ENCODE assay signal across 25 cellular contexts in the genomic region with DNA sequence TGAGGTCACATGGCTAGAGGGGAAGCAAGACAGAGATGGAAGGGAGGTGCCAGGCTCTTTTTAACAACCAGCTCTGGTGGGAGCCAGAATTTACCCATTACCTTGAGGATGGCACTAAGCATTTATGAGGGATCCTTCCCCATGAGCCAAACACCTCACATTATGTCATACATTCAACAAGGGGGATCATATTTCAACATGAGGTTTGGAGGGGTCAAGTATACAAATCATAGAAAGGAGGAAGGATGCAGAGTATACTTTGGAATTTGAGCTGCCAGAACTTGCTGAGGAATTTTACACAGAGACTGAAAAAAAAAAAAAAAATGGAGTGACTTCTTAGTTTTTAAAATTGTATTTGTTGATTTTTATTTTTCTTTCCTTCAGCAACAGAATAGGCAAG.
DNase-seq lines count a peak whose midpoint lies in the region; ATAC-seq and TF ChIP-seq lines count a peak whose summit lies in the region.
"Had no signal": no experiment of that assay in that cellular context is flagged by ENCODE, and none has a peak within 500 bp of the region (broad histone marks: within the 10 kb centered on the region; RNA-seq: fewer than 3 reads in every experiment).

No MANE protein-coding gene starts in this region.

- no peak overlapping the region for H3K27ac ChIP-seq in HEK293 (ENCODE audit: extremely low read depth, low read depth, low read length)
- H3K27ac ChIP-seq in PC-3 (ENCODE audit: low read length), result no peak overlapping the region
- no peak overlapping the region for H3K27ac ChIP-seq in foreskin keratinocyte
- H3K27ac ChIP-seq: colonic mucosa, right atrium auricular region, tibial nerve had no signal

- ATAC-seq in PC-3 (no peak), foreskin keratinocyte (peak; percentile 82), GM18505 (IDR thresholded peaks at IDR 0.05; ENCODE audit: unreplicated experiment) (no peak), GM19452 (IDR thresholded peaks at IDR 0.05; ENCODE audit: unreplicated experiment) (no peak)
- ATAC-seq: left lobe of liver, Panc1, T-cell had no signal

- no peaks in the 10 kb centered on the region for H3K36me3 ChIP-seq in HEK293 (ENCODE audit: control insufficient read depth in 2 of 2, insufficient read depth in 1 of 2, low read length in 2 of 2)
- H3K36me3 ChIP-seq in PC-3 (ENCODE audit: low read depth, low read length), result no peaks in the 10 kb centered on the region
- H3K36me3 ChIP-seq: BE2C, colonic mucosa, right atrium auricular region, tibial nerve had no signal

- H3K9ac ChIP-seq in PC-3 (ENCODE audit: low read length), result no peak overlapping the region

- H3F3A ChIP-seq in PC-3 (ENCODE audit: low read length, unreplicated experiment), result no peaks in the 10 kb centered on the region

- no peak overlapping the region for H3K4me2 ChIP-seq in PC-3 (ENCODE audit: low read length)

- no peaks in the 10 kb centered on the region for H4K20me1 ChIP-seq in PC-3 (ENCODE audit: low read length)

- no peaks in the 10 kb centered on the region for H3K9me3 ChIP-seq in HEK293 (ENCODE audit: control insufficient read depth, insufficient read depth, low read depth, low read length)
- no peaks in the 10 kb centered on the region for H3K9me3 ChIP-seq in PC-3 (ENCODE audit: low read length)
- H3K9me3 ChIP-seq: BE2C, colonic mucosa, right atrium auricular region, tibial nerve had no signal

- H2AFZ ChIP-seq in PC-3 (ENCODE audit: low read length), result no peak overlapping the region

- intact Hi-C loops in PC-3 (cut with micrococcal nuclease), result no loop called here

- DNase-seq in DMS53 treated with DMSO at 0.1 percent for 48 hours (lab: John Stamatoyannopoulos, UW; ENCODE audit: unreplicated experiment) (peak; percentile 16), PC-3 (peak; percentile 20), foreskin keratinocyte (peak; percentile 54 to 78)
- no peak for DNase-seq in activated naive CD4-positive, alpha-beta T cell treated with Interleukin-2 at 50 U/mL for 16 hours
- DNase-seq: ACHN; activated B cell treated with CpG ODN at 0.5 μM for 24 hours; activated naive CD4-positive, alpha-beta T cell treated with anti-CD3 and anti-CD28 coated beads for 36 hours; amniotic stem cell; BE2C; colonic mucosa; effector CD8-positive, alpha-beta T cell; foreskin fibroblast; mesendoderm; NCI-H1105; NCI-H1930; NCI-H446; stimulated activated CD4-positive, alpha-beta T cell treated with anti-CD3 and anti-CD28 coated beads, Interleukin-2, amount 100 ng/mL, for 24 hours; T-cell had no signal

- H3K9me2 ChIP-seq in PC-3 (replicated peaks; ENCODE audit: low read length), result no peaks in the 10 kb centered on the region

- POLR2A ChIA-PET in HEK293 (lab: Yijun Ruan, JAX), result no interaction called here
- POLR2A ChIA-PET in PC-3 (lab: Charles Lee; ENCODE audit: unreplicated experiment), result no interaction called here

- TF ChIP-seq CTCF in HEK293 (tag by site-specific recombination; IDR thresholded peaks at IDR 0.05) (no peak), PC-3 (conservative IDR thresholded peaks at IDR 0.05; ENCODE audit: low read depth, low read length) (no peak), foreskin keratinocyte (conservative IDR thresholded peaks at IDR 0.05) (no peak)

- no peaks in the 10 kb centered on the region for H3K4me1 ChIP-seq in HEK293 (ENCODE audit: control insufficient read depth, insufficient read depth, low read length)
- H3K4me1 ChIP-seq in PC-3 (ENCODE audit: insufficient read depth, low read length), result 0 out of 2 replicates have a peak, but pooled peaks cover 6% of the 10 kb centered on the region
- peaks cover 4% of the 10 kb centered on the region for H3K4me1 ChIP-seq in foreskin keratinocyte
- H3K4me1 ChIP-seq: BE2C, colonic mucosa, right atrium auricular region, tibial nerve had no signal

- H3K27me3 ChIP-seq in PC-3 (ENCODE audit: low read length) (peaks cover 9% of the 10 kb centered on the region), foreskin keratinocyte (no peaks in the 10 kb centered on the region)
- H3K27me3 ChIP-seq: BE2C, colonic mucosa, right atrium auricular region, tibial nerve had no signal

- CTCF ChIA-PET in HEK293 (lab: Yijun Ruan, JAX), result no interaction called here
- CTCF ChIA-PET in PC-3 (lab: Charles Lee), result no interaction called here

- H3K4me3 ChIP-seq in HEK293 (ENCODE audit: low read depth, low read length), result no peak overlapping the region
- no peak overlapping the region for H3K4me3 ChIP-seq in PC-3 (ENCODE audit: low read length)
- H3K4me3 ChIP-seq: colonic mucosa, right atrium auricular region, tibial nerve had no signal

- no peak for TF ChIP-seq POLR2A in GM18505 (IDR thresholded peaks at IDR 0.05; ENCODE audit: borderline replicate concordance, extremely low read depth, insufficient read depth, insufficient read length)

- H3K79me2 ChIP-seq in PC-3 (ENCODE audit: low read length), result no peaks in the 10 kb centered on the region

- BruUV-seq in PC-3 (replicated peaks; lab: Mats Ljungman, UMichigan), result no TSS peak

TF ChIP-seq in HEK293, 187 proteins besides CTCF, POLR2A, EP300 and RAD21:
- no peak for TF ChIP-seq YY2 (tag by site-specific recombination; IDR thresholded peaks at IDR 0.05)
- TF ChIP-seq WT1 (tag by site-specific recombination; IDR thresholded peaks at IDR 0.05), result peak; percentile 27; the same call in 1 of the 2 replicates
